9 cellular contexts compared by ENCODE assay signal in the genomic region with DNA sequence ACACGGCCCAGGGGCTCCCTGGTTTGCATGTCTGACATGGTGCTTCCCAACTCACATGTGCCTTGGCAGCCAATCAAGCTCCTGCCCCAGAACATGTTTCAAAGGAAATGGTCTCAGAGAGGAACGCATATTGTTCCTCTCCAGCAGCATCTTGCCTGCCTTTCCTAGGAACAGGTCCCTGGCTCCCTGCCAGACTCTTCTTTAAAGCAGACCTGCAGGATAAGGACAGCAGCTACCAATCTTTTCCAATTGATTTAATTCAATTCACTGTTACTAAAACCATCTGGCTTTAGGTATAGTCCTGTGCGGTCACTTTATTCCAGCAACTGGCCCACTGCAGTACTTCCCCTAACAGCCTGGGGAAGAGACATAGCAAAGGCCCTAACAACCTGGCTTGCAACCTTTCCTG.
DNase-seq lines count a peak whose midpoint lies in the region; TF ChIP-seq lines count a peak whose summit lies in the region.
"Had no signal": no experiment of that assay in that cellular context is flagged by ENCODE, and none has a peak within 500 bp of the region (broad histone marks: within the 10 kb centered on the region; RNA-seq: fewer than 3 reads in every experiment).

No MANE protein-coding gene starts in this region.

- no peaks in the 10 kb centered on the region for H3K27me3 Mint-ChIP-seq in activated naive CD4-positive, alpha-beta T cell treated with anti-CD3 and anti-CD28 coated beads, Interleukin-2, amount 50 U/mL, for 24 hours
- H3K27me3 Mint-ChIP-seq in activated naive CD4-positive, alpha-beta T cell treated with anti-CD3 and anti-CD28 coated beads for 36 hours (ENCODE audit: low read depth) = no peaks in the 10 kb centered on the region
- H3K27me3 Mint-ChIP-seq in immature natural killer cell (ENCODE audit: low read depth in 3 of 3) = no peaks in the 10 kb centered on the region
- H3K27me3 Mint-ChIP-seq: naive thymus-derived CD4-positive, alpha-beta T cell had no signal

- H3K27ac ChIP-seq in adrenal gland = peak overlapping the region in 1 of 5 donors; percentile 28

- 41 to 55% (median 54%) methylated on average over 3 of the region's 3 CpGs for WGBS in adrenal gland, 4 donors

- H3K9me3 Mint-ChIP-seq in activated naive CD4-positive, alpha-beta T cell treated with anti-CD3 and anti-CD28 coated beads, Interleukin-2, amount 50 U/mL, for 24 hours = no peaks in the 10 kb centered on the region
- H3K9me3 Mint-ChIP-seq in activated naive CD4-positive, alpha-beta T cell treated with anti-CD3 and anti-CD28 coated beads for 36 hours = no peaks in the 10 kb centered on the region
- no peaks in the 10 kb centered on the region for H3K9me3 Mint-ChIP-seq in immature natural killer cell
- H3K9me3 Mint-ChIP-seq: naive thymus-derived CD4-positive, alpha-beta T cell had no signal

- peaks cover 24% of the 10 kb centered on the region for H3K4me1 Mint-ChIP-seq in activated naive CD4-positive, alpha-beta T cell treated with anti-CD3 and anti-CD28 coated beads, Interleukin-2, amount 50 U/mL, for 24 hours
- H3K4me1 Mint-ChIP-seq in activated naive CD4-positive, alpha-beta T cell treated with anti-CD3 and anti-CD28 coated beads for 36 hours (ENCODE audit: low read depth) = peaks cover 9% of the 10 kb centered on the region
- peaks cover 24 to 48% of the 10 kb centered on the region in 2 donors for H3K4me1 Mint-ChIP-seq in immature natural killer cell

- peaks cover 0 to 25% of the 10 kb centered on the region in 2 donors for H3K4me1 ChIP-seq in adrenal gland (replicated peaks in 1 of 2)

- peak in 1 of 6 experiments; percentile 26 for TF ChIP-seq CTCF in adrenal gland (IDR thresholded peaks at IDR 0.05)

- H3K4me3 Mint-ChIP-seq in activated naive CD4-positive, alpha-beta T cell treated with anti-CD3 and anti-CD28 coated beads, Interleukin-2, amount 50 U/mL, for 24 hours = no peak overlapping the region
- H3K4me3 Mint-ChIP-seq in activated naive CD4-positive, alpha-beta T cell treated with anti-CD3 and anti-CD28 coated beads for 36 hours = no peak overlapping the region
- H3K4me3 Mint-ChIP-seq in immature natural killer cell = peak overlapping the region in 2 of 5 donors; percentile 0 to 15
- H3K4me3 Mint-ChIP-seq: naive thymus-derived CD4-positive, alpha-beta T cell had no signal

- H3K36me3 Mint-ChIP-seq in activated naive CD4-positive, alpha-beta T cell treated with anti-CD3 and anti-CD28 coated beads, Interleukin-2, amount 50 U/mL, for 24 hours = peaks cover 5% of the 10 kb centered on the region
- H3K36me3 Mint-ChIP-seq in activated naive CD4-positive, alpha-beta T cell treated with anti-CD3 and anti-CD28 coated beads for 36 hours (ENCODE audit: low read depth) = peaks cover 4% of the 10 kb centered on the region
- peaks cover 0 to 4% (median 3%) of the 10 kb centered on the region in 3 donors for H3K36me3 Mint-ChIP-seq in immature natural killer cell

- H3K27ac Mint-ChIP-seq in activated naive CD4-positive, alpha-beta T cell treated with anti-CD3 and anti-CD28 coated beads, Interleukin-2, amount 50 U/mL, for 24 hours = peak overlapping the region; percentile 4
- no peak overlapping the region for H3K27ac Mint-ChIP-seq in activated naive CD4-positive, alpha-beta T cell treated with anti-CD3 and anti-CD28 coated beads for 36 hours
- H3K27ac Mint-ChIP-seq in immature natural killer cell = peak overlapping the region in 4 of 6 donors; percentile 22 to 89 (median 74)

- DNase-seq in activated naive CD4-positive, alpha-beta T cell treated with anti-CD3 and anti-CD28 coated beads for 36 hours = no peak
- DNase-seq in adrenal gland (peak; percentile 42 to 91 (median 67)), immature natural killer cell (no peak), ureter (ENCODE audit: low spot score) (peak; percentile 52), HK-2 (ENCODE audit: unreplicated experiment) (no peak), T1000 (lab: John Stamatoyannopoulos, UW) (no peak)
- DNase-seq in stimulated activated naive CD4-positive, alpha-beta T cell treated with Interleukin-2 at 50 U/mL for 16 hours (lab: John Stamatoyannopoulos, UW) = no peak
- DNase-seq: naive thymus-derived CD4-positive, alpha-beta T cell had no signal

- CTCF ChIA-PET in activated naive CD4-positive, alpha-beta T cell treated with anti-CD3 and anti-CD28 coated beads for 36 hours (lab: Charles Lee) = no interaction called here

- no peaks in the 10 kb centered on the region for H3K27me3 ChIP-seq in adrenal gland

- intact Hi-C loops in activated naive CD4-positive, alpha-beta T cell treated with anti-CD3 and anti-CD28 coated beads for 36 hours (cut with micrococcal nuclease) = no loop called here
- intact Hi-C loops in adrenal gland (cut with DNase I) = no loop called here

- no peak for TF ChIP-seq POLR2A in adrenal gland (IDR thresholded peaks at IDR 0.05)

- H3K4me3 ChIP-seq in adrenal gland = no peak overlapping the region

- H3K9me3 ChIP-seq in adrenal gland (replicated peaks in 1 of 3) = no peaks in the 10 kb centered on the region

- no peaks in the 10 kb centered on the region for H3K36me3 ChIP-seq in adrenal gland (replicated peaks in 1 of 2)

Comparison
In these comparisons a context has a peak if more than half of its experiments do, and no peak if none do; other contexts are left out.
1. DNase-seq: peak in adrenal gland (7 of 7) and ureter (single experiment); none in activated naive CD4-positive, alpha-beta T cell treated with anti-CD3 and anti-CD28 coated beads for 36 hours (single experiment), immature natural killer cell (0 of 3), stimulated activated naive CD4-positive, alpha-beta T cell treated with Interleukin-2 at 50 U/mL for 16 hours (single experiment), HK-2 (single experiment) and T1000 (single experiment).